8 cellular contexts compared by ENCODE assay signal in the genomic region with DNA sequence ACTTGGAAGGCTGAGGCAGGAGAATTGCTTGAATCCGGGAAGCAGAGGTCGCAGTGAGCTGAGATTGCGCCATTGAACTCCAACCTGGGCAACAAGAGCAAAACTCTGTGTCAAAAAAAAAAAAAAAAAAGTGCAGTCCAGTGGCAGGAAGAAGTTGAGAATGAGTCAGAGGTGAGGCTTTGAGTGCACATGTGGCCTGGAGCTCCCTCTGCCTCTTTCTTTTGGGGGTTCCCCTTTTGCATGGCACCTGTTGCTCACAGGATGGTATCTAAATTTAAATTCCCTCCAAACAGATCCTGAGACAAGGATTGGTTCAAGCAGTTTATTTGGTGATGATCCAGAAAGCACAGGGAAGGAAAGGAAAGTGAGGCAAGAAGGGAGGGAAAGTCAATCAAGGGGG.
DNase-seq lines count a peak whose midpoint lies in the region; ATAC-seq lines count a peak whose summit lies in the region.
"Had no signal": no experiment of that assay in that cellular context is flagged by ENCODE, and none has a peak within 500 bp of the region (broad histone marks: within the 10 kb centered on the region; RNA-seq: fewer than 3 reads in every experiment).

No MANE protein-coding gene starts in this region.

- peak; percentile 52 for ATAC-seq in GM18858 (IDR thresholded peaks at IDR 0.05; ENCODE audit: unreplicated experiment)
- ATAC-seq in left lobe of liver = peak; percentile 30

- DNase-seq in HCEC 1CT = peak; percentile 56
- peak; percentile 82 for DNase-seq in MV-4-11 (lab: John Stamatoyannopoulos, UW)
- no peak for DNase-seq in left lobe of liver (ENCODE audit: low spot score)
- no peak for DNase-seq in NCI-H748 treated with DMSO at 0.1 percent for 48 hours (lab: John Stamatoyannopoulos, UW)
- no peak for DNase-seq in NCI-H1105 (lab: John Stamatoyannopoulos, UW)
- DNase-seq in NCI-H146 (lab: John Stamatoyannopoulos, UW) = no peak
- DNase-seq: NCI-H2029 treated with DMSO at 0.1 percent for 48 hours had no signal

Comparison
In these comparisons a context has a peak if more than half of its experiments do, and no peak if none do; other contexts are left out.
1. DNase-seq: peak in HCEC 1CT (single experiment) and MV-4-11 (single experiment); none in left lobe of liver (single experiment), NCI-H748 treated with DMSO at 0.1 percent for 48 hours (single experiment), NCI-H1105 (single experiment) and NCI-H146 (single experiment).